8 cellular contexts compared by ENCODE assay signal in the genomic region with DNA sequence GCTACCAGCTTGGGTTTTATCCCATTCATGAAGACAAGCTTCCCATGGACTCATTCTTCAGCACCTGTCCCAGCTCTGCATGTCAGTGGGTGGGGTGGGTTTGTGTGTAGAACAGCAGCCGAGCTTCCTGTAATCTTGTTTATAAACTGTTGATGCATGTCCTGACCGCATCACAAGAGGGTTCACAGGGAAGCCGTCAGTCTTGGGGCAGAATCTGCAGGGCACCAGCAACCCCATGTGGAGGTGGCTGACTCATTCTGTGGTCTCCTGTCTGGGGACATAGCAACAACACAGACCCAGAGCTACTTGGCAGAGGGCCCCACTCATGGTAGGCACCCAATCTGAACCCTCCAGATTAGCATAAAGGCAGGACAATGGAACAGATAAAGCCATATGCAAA. TPM values are rescaled to one million over a fixed set of nuclear protein-coding genes. Genes with fewer than 3 reads are reported as not detected.
DNase-seq lines count a peak whose midpoint lies in the region; ATAC-seq and TF ChIP-seq lines count a peak whose summit lies in the region.

No MANE protein-coding gene starts in this region.

- H3K9me3 Mint-ChIP-seq in chondrocyte (ENCODE audit: low read depth) = no peaks in the 10 kb centered on the region

- no peaks in the 10 kb centered on the region for H3K36me3 ChIP-seq in neutrophil
- H3K36me3 ChIP-seq in upper lobe of left lung = no peaks in the 10 kb centered on the region
- no peaks in the 10 kb centered on the region for H3K36me3 ChIP-seq in H7 (replicated peaks; ENCODE audit: control insufficient read depth, insufficient read depth, low read length)

- peaks cover 23% of the 10 kb centered on the region for H3K4me1 Mint-ChIP-seq in chondrocyte (ENCODE audit: low read depth)

- H3K4me3 Mint-ChIP-seq in chondrocyte (ENCODE audit: unreplicated experiment) = no peak overlapping the region

- DNase-seq in ELR (ENCODE audit: low read depth) (peak; percentile 86), LHCN-M2 (ENCODE audit: low read depth) (peak; percentile 99), chondrocyte (ENCODE audit: low spot score) (peak; percentile 72), upper lobe of left lung (peak in 1 of 2 donors; percentile 82), H7 (no peak)
- peak; percentile 46 for DNase-seq in activated CD4-positive, CD25-positive, alpha-beta regulatory T cell treated with anti-CD3 and anti-CD28 coated beads, Interleukin-2, amount 50 U/mL, for 16 hours (ENCODE audit: low read depth, low spot score)

- peak overlapping the region; percentile 75 for H3K27ac ChIP-seq in neutrophil
- peak overlapping the region; percentile 4 to 52 (median 20) for H3K27ac ChIP-seq in upper lobe of left lung

- no peaks in the 10 kb centered on the region for H3K36me3 Mint-ChIP-seq in chondrocyte (ENCODE audit: low read depth)

- ATAC-seq in GM21825 (IDR thresholded peaks at IDR 0.05; ENCODE audit: unreplicated experiment) = peak; percentile 90
- ATAC-seq in upper lobe of left lung (ENCODE audit: low FRiP score in 2 of 2) = peak; percentile 61 to 77

- H3K4me1 ChIP-seq in neutrophil (ENCODE audit: control insufficient read depth in 1 of 2, insufficient read depth in 1 of 2, low read depth in 1 of 2, low read length in 1 of 2) (peaks cover 56 to 65% of the 10 kb centered on the region in 2 experiments), upper lobe of left lung (peaks cover 40 to 52% (median 41%) of the 10 kb centered on the region in 4 donors)

- TF ChIP-seq POLR2A in upper lobe of left lung (IDR thresholded peaks at IDR 0.05) = peak in 1 of 4 donors; percentile 32

- H3K9me3 ChIP-seq in neutrophil (no peaks in the 10 kb centered on the region), upper lobe of left lung (no peaks in the 10 kb centered on the region)

- H3K27me3 ChIP-seq in neutrophil (no peaks in the 10 kb centered on the region), upper lobe of left lung (no peaks in the 10 kb centered on the region), H7 (ENCODE audit: control insufficient read depth, insufficient read depth, low read length) (no peaks in the 10 kb centered on the region)

- H3K27ac Mint-ChIP-seq in chondrocyte (ENCODE audit: unreplicated experiment) = peak overlapping the region; percentile 25

- peaks cover 3% of the 10 kb centered on the region for H3K27me3 Mint-ChIP-seq in chondrocyte (ENCODE audit: low read depth)

- TF ChIP-seq EP300 in upper lobe of left lung (IDR thresholded peaks at IDR 0.05) = no peak

- 32 to 37% methylated on average over 3 of the region's 3 CpGs for WGBS in upper lobe of left lung, 2 donors

- TF ChIP-seq CTCF in chondrocyte (IDR thresholded peaks at IDR 0.05) (peak; percentile 21), neutrophil (IDR thresholded peaks at IDR 0.05) (no peak), upper lobe of left lung (IDR thresholded peaks at IDR 0.05) (no peak)

- H3K4me3 ChIP-seq in neutrophil (ENCODE audit: low read depth in 1 of 2, low read length in 1 of 2) (no peak overlapping the region), upper lobe of left lung (no peak overlapping the region), H7 (ENCODE audit: insufficient read depth, low read depth, low read length) (no peak overlapping the region)

RNA-seq across cellular contexts. Expression of gene DAPK2, which starts 35.6 kb away (rescaled TPM):
- total RNA-seq in LHCN-M2 (2014; rRNA removed) (0.06 and 2.2 TPM in 2 replicates), chondrocyte (1.2 to 1.6 TPM (median 1.3 TPM) in 3 replicates), upper lobe of left lung (100 to 1,000 TPM in 4 of 6 donors, 10 to 100 TPM in 2; 58.3 to 270 (median 136) TPM)
- polyA plus RNA-seq in LHCN-M2 (2012) = 1.1 TPM
- 0.41 and 1.9 TPM in 2 replicates for total RNA-seq in H7 (2014; rRNA removed; shearing (Covaris generic))

Comparison
In these comparisons a context has a peak if more than half of its experiments do, and no peak if none do; other contexts are left out.
1. RNA of gene DAPK2, which starts 35.6 kb away (total RNA-seq): 58.3 to 270 TPM in upper lobe of left lung; 0.06 to 2.2 TPM in LHCN-M2, 0.41 to 1.9 TPM in H7 and 1.2 to 1.6 TPM in chondrocyte; every median in the first group is over 10 times any median in the second.